3 cellular contexts compared by ENCODE assay signal in genomic region chr11:74845978-74846517, GRCh38.
A peak's percentile ranks its signal among the peaks of the same experiment; 100 is the strongest.
TF ChIP-seq lines count a peak whose summit lies in the region.

No MANE protein-coding gene starts in this region.

TF ChIP-seq in HEK293, 187 proteins besides CTCF, POLR2A, EP300 and RAD21 (continued from another document):
- peak; percentile 59; the same call in 1 of the 2 replicates for TF ChIP-seq ZNF121 (tag by site-specific recombination; IDR thresholded peaks at IDR 0.05)

TF ChIP-seq in WTC11, 78 proteins besides CTCF, POLR2A, EP300 and RAD21 (continued from another document):
- no peak for TF ChIP-seq GABPB1 (CRISPR knock-in tag; IDR thresholded peaks at IDR 0.05)
TF ChIP-seq in WTC11: peak in this region for 1.

TF ChIP-seq in H1, 55 proteins besides CTCF, POLR2A, EP300 and RAD21 (continued from another document):
- TF ChIP-seq MAFK (IDR thresholded peaks at IDR 0.05; ENCODE audit: low read depth, low read length) = peak; percentile 55; the same call in 1 of the 2 replicates
